29 cellular contexts compared by ENCODE assay signal in the genomic region with DNA sequence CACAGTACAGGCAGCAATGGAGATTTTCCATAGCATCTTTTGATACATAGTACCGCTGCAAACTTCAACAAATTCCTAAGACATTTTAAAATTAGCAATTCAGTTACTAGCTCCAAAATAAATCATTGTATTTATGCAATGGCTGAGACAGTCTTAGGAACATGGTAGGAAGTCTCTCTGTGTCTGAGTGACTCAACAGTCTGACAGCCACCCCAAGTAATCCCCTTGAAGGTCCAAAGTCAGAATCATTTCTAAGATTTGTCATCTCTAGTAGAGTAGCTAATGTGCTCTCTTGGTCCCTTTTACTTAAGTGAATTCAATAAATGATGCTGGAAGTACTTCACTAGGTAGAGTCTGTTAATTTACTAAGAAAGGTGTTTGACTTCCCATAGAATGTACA.
"Had no signal": no experiment of that assay in that cellular context is flagged by ENCODE, and none has a peak within 500 bp of the region (broad histone marks: within the 10 kb centered on the region; RNA-seq: fewer than 3 reads in every experiment).

No MANE protein-coding gene starts in this region.

- FAIRE-seq: astrocyte had no signal

- ATAC-seq: activated naive CD4-positive, alpha-beta T cell treated with anti-CD3 and anti-CD28 coated beads, Interleukin-2, amount 50 U/mL, for 72 hours; activated naive CD8-positive, alpha-beta T cell treated with anti-CD3 and anti-CD28 coated beads, Interleukin-2, amount 50 U/mL, for 24 hours; activated T-cell treated with anti-CD3 and anti-CD28 coated beads, Interleukin-2, amount 50 U/mL, for 4 hours; Panc1; SK-N-SH treated with all-trans-retinoic acid at 6 μM for 48 hours; WTC11 had no signal

- H3K9me3 ChIP-seq: SJCRH30 had no signal

- H3K4me3 ChIP-seq: SJCRH30 had no signal

- H3K36me3 ChIP-seq: SJCRH30 had no signal

- H3K27me3 ChIP-seq: SJCRH30 had no signal

- H3K4me1 ChIP-seq: SJCRH30 had no signal

- H3K27ac ChIP-seq: RWPE1, SJCRH30 had no signal

- DNase-seq: activated CD4-positive, alpha-beta T cell treated with anti-CD3 and anti-CD28 coated beads, Interleukin-2, amount 10 ng/mL, durations not matched to agents 24 days and 14 days; activated CD4-positive, alpha-beta T cell treated with anti-CD3 and anti-CD28 coated beads, Interleukin-2, amount 50 U/mL, for 48 hours; activated CD4-positive, CD25-positive, alpha-beta regulatory T cell treated with anti-CD3 and anti-CD28 coated beads, Interleukin-2, amount 50 U/mL, for 72 hours; activated CD8-positive, alpha-beta memory T cell treated with anti-CD3 and anti-CD28 coated beads for 24 hours; activated effector memory CD4-positive, alpha-beta T cell treated with anti-CD3 and anti-CD28 coated beads, Interleukin-2, amount 50 U/mL, for 16 hours; activated naive CD4-positive, alpha-beta T cell treated with Interleukin-2 at 50 U/mL for 16 hours; activated naive CD8-positive, alpha-beta T cell treated with anti-CD3 and anti-CD28 coated beads, Interleukin-2, amount 50 U/mL, for 24 hours; activated T-cell treated with anti-CD3 and anti-CD28 coated beads, Interleukin-2, amount 50 U/mL, for 4 hours; amygdala; IMR-90; Kasumi-1; KBM-7; NCI-H1092; NCI-H1417; NCI-H187; NCI-H2081; NCI-H510A treated with DMSO at 0.1 percent for 48 hours; NCI-H69; NK-92 treated with Interleukin-12 subunit alpha and Interleukin-12 subunit beta, amount 100 ng/mL, for 24 hours; OCI-M1; Right ventricle myocardium superior; SJCRH30; SW 1271 had no signal
